1 cellular context compared by ENCODE assay signal in genomic region chr4:99205104-99205979, GRCh38.
TF ChIP-seq lines count a peak whose summit lies in the region.

No MANE protein-coding gene starts in this region.

TF ChIP-seq in GM23338, 12 proteins besides CTCF, POLR2A, EP300 and RAD21:
- TF ChIP-seq ZNF462 (CRISPR knock-in tag; IDR thresholded peaks at IDR 0.05) (peak; percentile 71; the same call in 1 of the 2 replicates), EZH2 (IDR thresholded peaks at IDR 0.05; ENCODE audit: low read depth, unreplicated experiment) (no peak)
